22 cellular contexts compared by ENCODE assay signal in the genomic region with DNA sequence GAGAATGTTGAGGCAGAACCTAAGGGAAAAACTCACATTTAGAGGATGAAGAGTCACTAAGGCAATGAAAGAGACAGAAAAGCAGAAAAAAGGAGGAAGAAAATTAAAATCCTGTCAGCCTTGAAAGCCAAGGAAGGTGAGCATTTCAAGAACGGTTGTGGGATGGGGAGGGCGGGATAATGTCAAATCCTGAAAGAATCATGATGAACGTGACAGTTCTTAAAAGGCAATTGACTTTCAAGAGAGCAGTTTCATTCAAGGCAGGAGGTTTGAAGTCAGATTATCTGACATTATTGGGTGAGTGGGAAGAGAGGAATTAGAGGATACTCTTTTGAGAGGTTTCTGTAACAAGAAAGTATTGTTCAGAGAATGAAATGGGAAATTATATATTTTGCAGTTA.
"Had no signal": no experiment of that assay in that cellular context is flagged by ENCODE, and none has a peak within 500 bp of the region (broad histone marks: within the 10 kb centered on the region; RNA-seq: fewer than 3 reads in every experiment).

No MANE protein-coding gene starts in this region.

- H3K27me3 ChIP-seq: neutrophil, pancreas, right lobe of liver, sigmoid colon, stomach, thyroid gland, tibial nerve, upper lobe of right lung, uterus had no signal

- ATAC-seq: naive thymus-derived CD4-positive, alpha-beta T cell; natural killer cell; pancreas; right cardiac atrium; right lobe of liver; stimulated activated effector memory CD8-positive, alpha-beta T cell treated with anti-CD3 and anti-CD28 coated beads, Interleukin-12 subunit alpha, Interleukin-12 subunit beta, amount 100 ng/mL, for 72 hours; stimulated activated naive B cell treated with anti-CD40 and anti-IgM and Interleukin-4, amounts not matched to agents 10 μg/mL and 1 μg/mL and 100 μg/mL, for 72 hours; upper lobe of right lung had no signal

- H3K36me3 ChIP-seq: neutrophil, pancreas, prostate gland, right lobe of liver, sigmoid colon, stomach, thoracic aorta, thyroid gland, tibial nerve, upper lobe of right lung, uterus had no signal

- H3K9me3 ChIP-seq: neutrophil, pancreas, prostate gland, right lobe of liver, sigmoid colon, stomach, thoracic aorta, thyroid gland, tibial nerve, upper lobe of right lung, uterus had no signal

- DNase-seq: naive thymus-derived CD4-positive, alpha-beta T cell; natural killer cell; pancreas; right cardiac atrium; right lobe of liver; sigmoid colon; small intestine; stimulated activated CD4-positive, alpha-beta T cell treated with anti-CD3 and anti-CD28 coated beads, Interleukin-15, amount 100 ng/mL, for 24 hours; stimulated activated CD4-positive, alpha-beta T cell treated with anti-CD3 and anti-CD28 coated beads, Interleukin-2, amount 100 ng/mL, for 24 hours; stimulated activated CD4-positive, alpha-beta T cell treated with anti-CD3 and anti-CD28 coated beads, Interleukin-2, amount 100 ng/mL, for 48 hours; stimulated activated CD4-positive, alpha-beta T cell treated with anti-CD3 and anti-CD28 coated beads, Interleukin-4, amount 100 ng/mL, for 24 hours; stimulated activated naive B cell treated with anti-CD40 and anti-IgM and Interleukin-4, amounts not matched to agents 10 μg/mL and 1 μg/mL and 100 μg/mL, for 72 hours; stimulated activated naive CD4-positive, alpha-beta T cell treated with Interleukin-2 at 50 U/mL for 16 hours; stomach; thyroid gland; upper lobe of right lung; uterus had no signal

- H3K4me3 ChIP-seq: pancreas, prostate gland, right lobe of liver, sigmoid colon, stomach, thoracic aorta, thyroid gland, tibial nerve, upper lobe of right lung, uterus had no signal

- H3K4me1 ChIP-seq: pancreas, prostate gland, right lobe of liver, sigmoid colon, stomach, thyroid gland, upper lobe of right lung, uterus had no signal

- H3K27ac ChIP-seq: neutrophil, pancreas, prostate gland, right lobe of liver, sigmoid colon, stomach, thoracic aorta, thyroid gland, upper lobe of right lung, uterus had no signal
